Comparison of ENCODE assay signal across 3 cellular contexts in genomic region chr20:50000548-50001222, GRCh38. TPM values are rescaled to one million over a fixed set of nuclear protein-coding genes. Genes with fewer than 3 reads are reported as not detected.
"Had no signal": no experiment of that assay in that cellular context is flagged by ENCODE, and none has a peak within 500 bp of the region (broad histone marks: within the 10 kb centered on the region; RNA-seq: fewer than 3 reads in every experiment).

No MANE protein-coding gene starts in this region.

RNA-seq across cellular contexts. Expression of gene SNAI1, which starts 17.9 kb away (rescaled TPM):
- total RNA-seq: frontal cortex, occipital lobe, temporal lobe had no signal
